Comparison of ENCODE assay signal across 11 cellular contexts in the genomic region with DNA sequence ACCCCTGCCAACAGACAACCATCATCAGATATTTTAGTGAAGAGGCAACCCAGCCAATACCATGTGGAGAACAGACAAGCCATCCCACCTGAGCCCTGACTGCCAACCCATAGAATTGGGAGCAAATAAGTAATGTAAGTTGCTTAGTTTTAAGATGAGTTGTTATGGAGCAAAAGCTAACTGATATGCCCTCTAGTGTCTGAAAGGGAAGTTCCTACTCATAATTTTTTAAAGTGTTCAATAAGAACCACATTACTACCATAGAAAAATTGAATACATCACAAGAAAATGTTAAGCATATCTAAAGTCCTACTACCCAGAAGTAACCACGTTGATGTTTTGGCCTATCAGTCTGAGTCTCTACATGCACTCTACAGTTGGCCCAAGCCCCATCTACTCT. TPM values are rescaled to one million over a fixed set of nuclear protein-coding genes. Genes with fewer than 3 reads are reported as not detected.
A peak's percentile ranks its signal among the peaks of the same experiment; 100 is the strongest.
DNase-seq lines count a peak whose midpoint lies in the region; ATAC-seq, FAIRE-seq and TF ChIP-seq lines count a peak whose summit lies in the region.
"Had no signal": no experiment of that assay in that cellular context is flagged by ENCODE, and none has a peak within 500 bp of the region (broad histone marks: within the 10 kb centered on the region; RNA-seq: fewer than 3 reads in every experiment).

No MANE protein-coding gene starts in this region.

- no peak for TF ChIP-seq RAD21 in GM12878 (IDR thresholded peaks at IDR 0.05; ENCODE audit: insufficient read depth, low read depth, low read length)

- H3K9ac ChIP-seq in GM12878 (ENCODE audit: control insufficient read depth, insufficient read depth, low read length) = no peak overlapping the region

- no peaks in the 10 kb centered on the region for H3K36me3 ChIP-seq in GM12878 (ENCODE audit: control insufficient read depth in 2 of 2, insufficient read depth in 2 of 2, low read length in 1 of 2)

- BruUV-seq in GM12878 (replicated peaks; lab: Mats Ljungman, UMichigan) = no TSS peak

- H3K27ac Mint-ChIP-seq in osteocyte (ENCODE audit: unreplicated experiment) = no peak overlapping the region

- H3K4me3 ChIP-seq in GM12864 (ENCODE audit: low read depth, low read length) (no peak overlapping the region), GM12878 (no peak overlapping the region)

- no peak for FAIRE-seq in GM12878 (lab: Jason Lieb, UNC)

- no peak overlapping the region for H2AFZ ChIP-seq in GM12878 (ENCODE audit: control insufficient read depth, low read depth, low read length)

- in situ Hi-C loops in GM12878 (cut with MboI) = no loop called here

- H3K4me1 Mint-ChIP-seq in osteocyte (ENCODE audit: unreplicated experiment) = no peaks in the 10 kb centered on the region

- H3K27ac ChIP-seq in GM12878 (ENCODE audit: control insufficient read depth, insufficient read depth) = no peak overlapping the region

- SMC1A ChIA-PET in GM12878 (lab: Charles Lee; ENCODE audit: uncharacterized antibody, unreplicated experiment) = interaction anchor here (1.3 to 1.5 kb wide), 2 partner anchors 297 to 298 kb away, joined by 4 to 6 read pairs; no protein-coding TSS in a partner anchor

- intact Hi-C loops in GM12878 (cut with micrococcal nuclease; ENCODE audit: unreplicated experiment) = no loop called here

- no peaks in the 10 kb centered on the region for H3K4me1 ChIP-seq in GM12878 (ENCODE audit: control insufficient read depth, insufficient read depth, low read length)

- H3K36me3 Mint-ChIP-seq in osteocyte (ENCODE audit: unreplicated experiment) = no peaks in the 10 kb centered on the region

- no peak for TF ChIP-seq POLR2A in GM12878 (IDR thresholded peaks at IDR 0.05; ENCODE audit: low read depth, low read length)

- peaks cover under 1% of the 10 kb centered on the region for H3K9me3 Mint-ChIP-seq in osteocyte (ENCODE audit: unreplicated experiment)

- CTCF ChIA-PET in GM12878 (lab: Yijun Ruan, JAX) = interaction anchor here (0.7 to 1.9 kb wide), 6 partner anchors 10 to 431 kb away, joined by 3 to 10 read pairs (median 6); no protein-coding TSS in a partner anchor

- POLR2A ChIA-PET in GM12878 (lab: Charles Lee) = no interaction called here

- DNase-seq in GM12864 (ENCODE audit: low read depth) (no peak), LHCN-M2 (ENCODE audit: low read depth) (peak; percentile 2), GM12878 (ENCODE audit: low read depth, low spot score) (no peak), osteocyte (ENCODE audit: extremely low spot score, unreplicated experiment) (no peak), OCI-M2 (lab: John Stamatoyannopoulos, UW; ENCODE audit: unreplicated experiment) (no peak), NCI-H524 (lab: John Stamatoyannopoulos, UW) (no peak)
- no peak for DNase-seq in activated effector memory CD4-positive, alpha-beta T cell treated with anti-CD3 and anti-CD28 coated beads, Interleukin-2, amount 50 U/mL, for 16 hours
- DNase-seq: midbrain, NCI-H2081 treated with DMSO at 0.1 percent for 48 hours, T-helper 9 cell had no signal

- H3K9me3 ChIP-seq in GM12878 (replicated peaks; ENCODE audit: control insufficient read depth, insufficient read depth, low read length) = no peaks in the 10 kb centered on the region

- RAD21 ChIA-PET in GM12878 (lab: Charles Lee; ENCODE audit: unreplicated experiment) = interaction anchor here (0.9 to 1.5 kb wide), 3 partner anchors 13 to 307 kb away, joined by 3 to 4 read pairs (median 4); no protein-coding TSS in a partner anchor

- H3K4me2 ChIP-seq in GM12878 (ENCODE audit: control insufficient read depth, insufficient read depth) = no peak overlapping the region

- TF ChIP-seq CTCF in GM12864 (IDR thresholded peaks at IDR 0.05; ENCODE audit: low read depth, low read length, missing control alignments) (peak; percentile 25), GM12878 (IDR thresholded peaks at IDR 0.05 in 2 of 3, conservative IDR thresholded peaks at IDR 0.05 in 1 of 3; ENCODE audit: control insufficient read depth in 2 of 3, extremely low read depth in 1 of 3, insufficient read depth in 1 of 3, low read depth in 3 of 3, low read length in 3 of 3) (peak; percentile 14 to 35 (median 32); a peak in 4 of 6 replicates), osteocyte (IDR thresholded peaks at IDR 0.05) (peak; percentile 42)

- ATAC-seq in GM12878 (peak; percentile 58), GM21367 (IDR thresholded peaks at IDR 0.05; ENCODE audit: unreplicated experiment) (no peak)

- H3K4me3 Mint-ChIP-seq in osteocyte (ENCODE audit: unreplicated experiment) = no peak overlapping the region

- H3K79me2 ChIP-seq in GM12878 (ENCODE audit: control insufficient read depth, insufficient read depth, low read length) = no peaks in the 10 kb centered on the region

- H4K20me1 ChIP-seq in GM12878 (ENCODE audit: control insufficient read depth, insufficient read depth) = no peaks in the 10 kb centered on the region

- no peak for TF ChIP-seq EP300 in GM12878 (IDR thresholded peaks at IDR 0.05; ENCODE audit: borderline replicate concordance in 1 of 2, control insufficient read depth in 1 of 2, low read depth in 2 of 2, low read length in 2 of 2)

- H3K27me3 Mint-ChIP-seq in osteocyte (ENCODE audit: unreplicated experiment) = peaks cover 49% of the 10 kb centered on the region

- no peaks in the 10 kb centered on the region; a peak in 1 of 4 replicates for H3K27me3 ChIP-seq in GM12878 (replicated peaks in 1 of 2; ENCODE audit: control insufficient read depth in 2 of 2, insufficient read depth in 2 of 2, low read length in 1 of 2)

- 0% methylated on average over 1 of the region's 1 CpG for WGBS in GM12878 (ENCODE audit: insufficient coverage, insufficient replicate concordance, low lambda C conversion rate, missing lambda C conversion rate)

TF ChIP-seq in GM12878, 131 proteins besides CTCF, POLR2A, EP300 and RAD21 (continues in another document):
- no peak for TF ChIP-seq RELB (IDR thresholded peaks at IDR 0.05; ENCODE audit: low read depth)
- TF ChIP-seq ZSCAN29 (IDR thresholded peaks at IDR 0.05) = no peak
- TF ChIP-seq, protein P1, sequence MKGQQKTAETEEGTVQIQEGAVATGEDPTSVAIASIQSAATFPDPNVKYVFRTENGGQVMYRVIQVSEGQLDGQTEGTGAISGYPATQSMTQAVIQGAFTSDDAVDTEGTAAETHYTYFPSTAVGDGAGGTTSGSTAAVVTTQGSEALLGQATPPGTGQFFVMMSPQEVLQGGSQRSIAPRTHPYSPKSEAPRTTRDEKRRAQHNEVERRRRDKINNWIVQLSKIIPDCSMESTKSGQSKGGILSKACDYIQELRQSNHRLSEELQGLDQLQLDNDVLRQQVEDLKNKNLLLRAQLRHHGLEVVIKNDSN (IDR thresholded peaks at IDR 0.05; ENCODE audit: borderline replicate concordance, extremely low read length, insufficient read depth, low read depth, low read length) = no peak
- TF ChIP-seq, protein P2, sequence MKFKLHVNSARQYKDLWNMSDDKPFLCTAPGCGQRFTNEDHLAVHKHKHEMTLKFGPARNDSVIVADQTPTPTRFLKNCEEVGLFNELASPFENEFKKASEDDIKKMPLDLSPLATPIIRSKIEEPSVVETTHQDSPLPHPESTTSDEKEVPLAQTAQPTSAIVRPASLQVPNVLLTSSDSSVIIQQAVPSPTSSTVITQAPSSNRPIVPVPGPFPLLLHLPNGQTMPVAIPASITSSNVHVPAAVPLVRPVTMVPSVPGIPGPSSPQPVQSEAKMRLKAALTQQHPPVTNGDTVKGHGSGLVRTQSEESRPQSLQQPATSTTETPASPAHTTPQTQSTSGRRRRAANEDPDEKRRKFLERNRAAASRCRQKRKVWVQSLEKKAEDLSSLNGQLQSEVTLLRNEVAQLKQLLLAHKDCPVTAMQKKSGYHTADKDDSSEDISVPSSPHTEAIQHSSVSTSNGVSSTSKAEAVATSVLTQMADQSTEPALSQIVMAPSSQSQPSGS (IDR thresholded peaks at IDR 0.05; ENCODE audit: low read length) = no peak
- no peak for TF ChIP-seq WRNIP1 (IDR thresholded peaks at IDR 0.05; ENCODE audit: borderline replicate concordance, low read depth, low read length)

RNA-seq across cellular contexts. Expression of gene SLC36A4, which starts 50.8 kb away (rescaled TPM):
- 13.4 and 15.6 TPM in 2 replicates for total RNA-seq in LHCN-M2 (2014; rRNA removed)
- polyA plus RNA-seq in LHCN-M2 (2012) = 11.5 TPM
- total RNA-seq in GM12878 (2013; cell fraction: nucleolus; rRNA removed) = 35.3 and 36.0 TPM in 2 replicates
- total RNA-seq in GM12878 (2014; rRNA removed) = 5.1 and 6.8 TPM in 2 replicates
- 3.3 and 4.4 TPM in 2 replicates for total RNA-seq in GM12878 (2014; rRNA removed; fragmentation: Illumina TruSeq; extraction: Trizol)
- total RNA-seq in GM12878 (2021) = 6.1 and 7.2 TPM in 2 replicates
- polyA plus RNA-seq in GM12878 (2011; ENCODE audit: low read depth) = 4.5 TPM
- 11.7 and 22.0 TPM in 2 replicates for polyA plus RNA-seq in GM12878 (2011; rRNA removed)
- polyA plus RNA-seq in GM12878 (2011; cell fraction: cytosol; rRNA removed) = 5.3 and 6.9 TPM in 2 replicates
- polyA plus RNA-seq in GM12878 (2011; cell fraction: nucleus; rRNA removed) = 10.0 and 12.4 TPM in 2 replicates
- polyA plus RNA-seq in GM12878 (2012) = 3.8 and 6.3 TPM in 2 replicates
- 5.2 and 7.7 TPM in 2 replicates for polyA plus RNA-seq in GM12878 (2014; fragmentation: Illumina TruSeq; extraction: Trizol)
- 1 to 10 TPM; 1.4 to 2.0 TPM for polyA plus RNA-seq in GM12878 (2014; fragmentation: Nextera tagmentation; extraction: Ambion mirVana)
- 2.8 and 5.2 TPM in 2 replicates for polyA plus RNA-seq in GM12878 (2014; rRNA removed)
- 10 to 100 TPM in 1 of 2 experiments, 1 to 10 TPM in 1; 8.9 to 12.5 TPM for polyA plus RNA-seq in GM12878 (2016; fragmentation: Nextera tagmentation; extraction: Ambion mirVana)
- polyA minus RNA-seq in GM12878 (2011; rRNA and poly(A)+ RNA removed) = 13.3 and 19.7 TPM in 2 replicates
- polyA minus RNA-seq in GM12878 (2011; cell fraction: cytosol; rRNA and poly(A)+ RNA removed) = 3.8 and 3.9 TPM in 2 replicates
- 10.2 and 19.0 TPM in 2 replicates for polyA minus RNA-seq in GM12878 (2011; cell fraction: nucleus; rRNA and poly(A)+ RNA removed)
- 23.3 and 25.3 TPM in 2 replicates for total RNA-seq in osteocyte
